1 cellular context compared by ENCODE assay signal in the genomic region with DNA sequence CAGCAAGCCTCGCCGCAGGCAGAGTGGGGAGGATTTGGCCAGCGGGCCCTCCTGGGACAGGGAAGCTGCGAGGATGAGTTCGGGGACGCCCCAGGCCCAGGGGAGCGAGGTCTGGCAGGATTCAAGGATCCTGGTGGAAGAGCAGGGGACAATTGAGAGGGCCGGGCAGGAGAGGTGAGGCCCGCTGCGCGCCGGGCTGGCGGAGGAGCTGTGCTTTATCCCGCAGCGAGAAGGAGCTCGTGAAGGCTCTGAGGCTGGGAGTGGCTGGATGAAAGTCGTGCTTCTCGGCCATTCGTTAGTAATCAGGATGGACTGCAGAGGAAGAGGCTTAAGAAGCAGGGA.
TF ChIP-seq lines count a peak whose summit lies in the region.

No MANE protein-coding gene starts in this region.

TF ChIP-seq in HepG2, 621 proteins besides CTCF, POLR2A, EP300 and RAD21 (continued from another document):
- peak; percentile 44; the same call in 1 of the 2 replicates for TF ChIP-seq ZNF687 (CRISPR knock-in tag; IDR thresholded peaks at IDR 0.05)
- 0 out of 2 replicates have a peak, but pooled peaks have one; percentile 18 for TF ChIP-seq ZBTB38 (CRISPR knock-in tag; IDR thresholded peaks at IDR 0.05)
- TF ChIP-seq, protein P1, sequence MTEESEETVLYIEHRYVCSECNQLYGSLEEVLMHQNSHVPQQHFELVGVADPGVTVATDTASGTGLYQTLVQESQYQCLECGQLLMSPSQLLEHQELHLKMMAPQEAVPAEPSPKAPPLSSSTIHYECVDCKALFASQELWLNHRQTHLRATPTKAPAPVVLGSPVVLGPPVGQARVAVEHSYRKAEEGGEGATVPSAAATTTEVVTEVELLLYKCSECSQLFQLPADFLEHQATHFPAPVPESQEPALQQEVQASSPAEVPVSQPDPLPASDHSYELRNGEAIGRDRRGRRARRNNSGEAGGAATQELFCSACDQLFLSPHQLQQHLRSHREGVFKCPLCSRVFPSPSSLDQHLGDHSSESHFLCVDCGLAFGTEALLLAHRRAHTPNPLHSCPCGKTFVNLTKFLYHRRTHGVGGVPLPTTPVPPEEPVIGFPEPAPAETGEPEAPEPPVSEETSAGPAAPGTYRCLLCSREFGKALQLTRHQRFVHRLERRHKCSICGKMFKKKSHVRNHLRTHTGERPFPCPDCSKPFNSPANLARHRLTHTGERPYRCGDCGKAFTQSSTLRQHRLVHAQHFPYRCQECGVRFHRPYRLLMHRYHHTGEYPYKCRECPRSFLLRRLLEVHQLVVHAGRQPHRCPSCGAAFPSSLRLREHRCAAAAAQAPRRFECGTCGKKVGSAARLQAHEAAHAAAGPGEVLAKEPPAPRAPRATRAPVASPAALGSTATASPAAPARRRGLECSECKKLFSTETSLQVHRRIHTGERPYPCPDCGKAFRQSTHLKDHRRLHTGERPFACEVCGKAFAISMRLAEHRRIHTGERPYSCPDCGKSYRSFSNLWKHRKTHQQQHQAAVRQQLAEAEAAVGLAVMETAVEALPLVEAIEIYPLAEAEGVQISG (CRISPR knock-in tag; IDR thresholded peaks at IDR 0.05), result no peak
- TF ChIP-seq ZNF12 (CRISPR knock-in tag; IDR thresholded peaks at IDR 0.05), result no peak
- no peak for TF ChIP-seq PHF21A (CRISPR knock-in tag; IDR thresholded peaks at IDR 0.05)
- no peak for TF ChIP-seq HNF4G (IDR thresholded peaks at IDR 0.05; ENCODE audit: borderline replicate concordance, low read depth, low read length)
- no peak for TF ChIP-seq HNF4G (CRISPR knock-in tag; IDR thresholded peaks at IDR 0.05; ENCODE audit: borderline replicate concordance, low read depth)
- no peak for TF ChIP-seq ZNF205 (CRISPR knock-in tag; IDR thresholded peaks at IDR 0.05)
TF ChIP-seq in HepG2: peak in this region for 3.
